In genomic region chr10:3622845-3623621, GRCh38 we compare ENCODE assay signal across 8 cellular contexts.
DNase-seq lines count a peak whose midpoint lies in the region; ATAC-seq, FAIRE-seq and TF ChIP-seq lines count a peak whose summit lies in the region.

No MANE protein-coding gene starts in this region.

- no peaks in the 10 kb centered on the region for H3K27me3 Mint-ChIP-seq in central memory CD8-positive, alpha-beta T cell
- no peaks in the 10 kb centered on the region for H3K27me3 Mint-ChIP-seq in stimulated activated naive CD8-positive, alpha-beta T cell treated with anti-CD3 and anti-CD28 coated beads, Interleukin-15, amount 100 ng/mL, for 72 hours

- H3K4me3 Mint-ChIP-seq in central memory CD8-positive, alpha-beta T cell = no peak overlapping the region
- peak overlapping the region; percentile 36 for H3K4me3 Mint-ChIP-seq in stimulated activated naive CD8-positive, alpha-beta T cell treated with anti-CD3 and anti-CD28 coated beads, Interleukin-15, amount 100 ng/mL, for 72 hours

- peak overlapping the region in 1 of 12 donors; percentile 1 for H3K4me3 ChIP-seq in heart left ventricle

- peaks cover 0 to 20% (median 8%) of the 10 kb centered on the region in 12 donors for H3K4me1 ChIP-seq in heart left ventricle

- peaks cover 13% of the 10 kb centered on the region for H3K4me1 Mint-ChIP-seq in central memory CD8-positive, alpha-beta T cell
- H3K4me1 Mint-ChIP-seq in stimulated activated naive CD8-positive, alpha-beta T cell treated with anti-CD3 and anti-CD28 coated beads, Interleukin-15, amount 100 ng/mL, for 72 hours = peaks cover 19% of the 10 kb centered on the region

- no peaks in the 10 kb centered on the region for H3K27me3 ChIP-seq in heart left ventricle

- peaks cover 8% of the 10 kb centered on the region for H3K9me3 Mint-ChIP-seq in central memory CD8-positive, alpha-beta T cell
- peaks cover 7 to 9% of the 10 kb centered on the region in 2 donors for H3K9me3 Mint-ChIP-seq in stimulated activated naive CD8-positive, alpha-beta T cell treated with anti-CD3 and anti-CD28 coated beads, Interleukin-15, amount 100 ng/mL, for 72 hours

- intact Hi-C loops in heart left ventricle (cut with DNase I) (loop anchor here in 1 of 10 donors (10.0 kb wide), 1 partner anchor 162 kb away; the partner anchor contains the start of gene KLF6), cardiac septum (cut with DNase I) (loop anchor here (5.0 kb wide), 1 partner anchor 134 kb away; no protein-coding TSS in a partner anchor)

- no peak for TF ChIP-seq CTCF in heart left ventricle (IDR thresholded peaks at IDR 0.05)

- peak overlapping the region in 9 of 12 donors; percentile 7 to 69 (median 19) for H3K27ac ChIP-seq in heart left ventricle

- peaks cover 0 to 28% (median 8%) of the 10 kb centered on the region in 12 donors for H3K9me3 ChIP-seq in heart left ventricle

- H3K36me3 ChIP-seq in heart left ventricle = no peaks in the 10 kb centered on the region

- H3K27ac Mint-ChIP-seq in central memory CD8-positive, alpha-beta T cell (ENCODE audit: low read depth) = peak overlapping the region; percentile 54
- H3K27ac Mint-ChIP-seq in stimulated activated naive CD8-positive, alpha-beta T cell treated with anti-CD3 and anti-CD28 coated beads, Interleukin-15, amount 100 ng/mL, for 72 hours = peak overlapping the region; percentile 80 to 83

- no peak for DNase-seq in heart left ventricle
- DNase-seq in cardiac septum (ENCODE audit: low spot score) = no peak
- DNase-seq in central memory CD8-positive, alpha-beta T cell (ENCODE audit: low spot score in 2 of 2) = no peak
- peak; percentile 9 to 16 for DNase-seq in stimulated activated naive CD8-positive, alpha-beta T cell treated with anti-CD3 and anti-CD28 coated beads, Interleukin-15, amount 100 ng/mL, for 72 hours
- no peak for DNase-seq in NCI-H510A treated with DMSO at 0.1 percent for 48 hours (lab: John Stamatoyannopoulos, UW)
- DNase-seq in GM12892 (ENCODE audit: insufficient read length) = no peak

- FAIRE-seq in GM12892 (lab: Jason Lieb, UNC) = no peak

- no peaks in the 10 kb centered on the region for H3K36me3 Mint-ChIP-seq in central memory CD8-positive, alpha-beta T cell (ENCODE audit: insufficient read depth)

- ATAC-seq in heart left ventricle (peak in 2 of 4 donors; percentile 23 to 29), HG03378 (IDR thresholded peaks at IDR 0.05; ENCODE audit: unreplicated experiment) (peak; percentile 38), GM18519 (IDR thresholded peaks at IDR 0.05; ENCODE audit: low FRiP score, unreplicated experiment) (no peak)
- ATAC-seq in central memory CD8-positive, alpha-beta T cell (replicated peaks; ENCODE audit: extremely low read depth, poor library complexity, severe bottlenecking) = peak; percentile 52
- peak; percentile 74 for ATAC-seq in stimulated activated naive CD8-positive, alpha-beta T cell treated with anti-CD3 and anti-CD28 coated beads, Interleukin-15, amount 100 ng/mL, for 72 hours

- TF ChIP-seq POLR2A in heart left ventricle (IDR thresholded peaks at IDR 0.05) = no peak
- no peak for TF ChIP-seq POLR2A in GM12892 (IDR thresholded peaks at IDR 0.05; ENCODE audit: low read depth, low read length)

- 43 to 54% (median 48%) methylated on average over 3 of the region's 3 CpGs for WGBS in heart left ventricle, 4 donors

Comparison
In these comparisons a context has a peak if more than half of its experiments do, and no peak if none do; other contexts are left out.
1. DNase-seq: peak in stimulated activated naive CD8-positive, alpha-beta T cell treated with anti-CD3 and anti-CD28 coated beads, Interleukin-15, amount 100 ng/mL, for 72 hours (2 of 2); none in heart left ventricle (0 of 5), cardiac septum (single experiment), central memory CD8-positive, alpha-beta T cell (0 of 2), NCI-H510A treated with DMSO at 0.1 percent for 48 hours (single experiment) and GM12892 (single experiment).